Comparison of ENCODE assay signal across 8 cellular contexts in genomic region chr9:97502222-97502983, GRCh38. TPM values are rescaled to one million over a fixed set of nuclear protein-coding genes. Genes with fewer than 3 reads are reported as not detected.
DNase-seq lines count a peak whose midpoint lies in the region; ATAC-seq and TF ChIP-seq lines count a peak whose summit lies in the region.

No MANE protein-coding gene starts in this region.

- H3K9me3 ChIP-seq in BLaER1 (peaks cover 29% of the 10 kb centered on the region), H9 (ENCODE audit: control insufficient read depth, low read depth, low read length) (no peaks in the 10 kb centered on the region), left ventricle myocardium inferior (replicated peaks) (no peaks in the 10 kb centered on the region)

- peaks cover 10 to 16% of the 10 kb centered on the region in 2 experiments for H3K4me1 Mint-ChIP-seq in H9
- H3K4me1 Mint-ChIP-seq in activated T-cell treated with anti-CD3 and anti-CD28 coated beads, Interleukin-2, amount 50 U/mL, for 4 hours (ENCODE audit: low read depth), result peaks cover 20% of the 10 kb centered on the region

- H3K23ac ChIP-seq in H9 (ENCODE audit: insufficient read length, low read depth, low read length), result no peak overlapping the region

- H3K9me3 Mint-ChIP-seq in H9, result peaks cover 4 to 11% of the 10 kb centered on the region in 2 experiments; a peak in 4 of 5 replicates
- H3K9me3 Mint-ChIP-seq in activated T-cell treated with anti-CD3 and anti-CD28 coated beads, Interleukin-2, amount 50 U/mL, for 4 hours, result no peaks in the 10 kb centered on the region

- H3K9ac ChIP-seq in BLaER1 (no peak overlapping the region), H9 (ENCODE audit: extremely low read depth, insufficient read length, low read length) (no peak overlapping the region)

- H3K36me3 ChIP-seq in BLaER1, result no peaks in the 10 kb centered on the region
- no peaks in the 10 kb centered on the region for H3K36me3 ChIP-seq in left ventricle myocardium inferior

- H3K27me3 ChIP-seq in BLaER1 (peaks cover 76% of the 10 kb centered on the region), H9 (ENCODE audit: insufficient read depth, low read length) (peaks cover 45% of the 10 kb centered on the region), left ventricle myocardium inferior (ENCODE audit: low read depth) (peaks cover 12% of the 10 kb centered on the region)

- H3K79me1 ChIP-seq in H9 (ENCODE audit: insufficient read depth, low read depth, low read length, poor library complexity, severe bottlenecking), result no peaks in the 10 kb centered on the region

- H4K91ac ChIP-seq in H9 (ENCODE audit: insufficient read length, low read depth, low read length), result no peak overlapping the region

- no CpG with 5 or more reads among the region's 49 CpGs for WGBS in H9 (ENCODE audit: extremely low coverage, insufficient read length, low lambda C conversion rate)

- H3K14ac ChIP-seq in H9 (ENCODE audit: insufficient read depth, low read length), result no peak overlapping the region; the same call in 1 of the 2 replicates

- H3K4me3 ChIP-seq in BLaER1, result peak overlapping the region; percentile 65
- peak overlapping the region; percentile 77 for H3K4me3 ChIP-seq in left ventricle myocardium inferior

- H3K56ac ChIP-seq in H9 (ENCODE audit: insufficient read length, low read depth, low read length), result no peak overlapping the region

- no peak overlapping the region for H2AFZ ChIP-seq in H9 (ENCODE audit: low read length)

- H3K4me3 Mint-ChIP-seq in H9, result peak overlapping the region; percentile 66 to 88
- peak overlapping the region; percentile 71 for H3K4me3 Mint-ChIP-seq in activated T-cell treated with anti-CD3 and anti-CD28 coated beads, Interleukin-2, amount 50 U/mL, for 4 hours

- no peak overlapping the region for H3T11ph ChIP-seq in H9 (ENCODE audit: low read length)

- H3K4me1 ChIP-seq in BLaER1 (peaks cover 10% of the 10 kb centered on the region), H9 (ENCODE audit: insufficient read depth, low read length) (no peaks in the 10 kb centered on the region; the same call in 1 of the 2 replicates), left ventricle myocardium inferior (peaks cover 70% of the 10 kb centered on the region)

- no peak overlapping the region for H4K5ac ChIP-seq in H9 (ENCODE audit: insufficient read length, low read depth, low read length)

- no peak overlapping the region for H2BK15ac ChIP-seq in H9 (ENCODE audit: low read depth, low read length)

- H3K4me2 ChIP-seq in BLaER1 (peak overlapping the region; percentile 96), H9 (ENCODE audit: insufficient read depth, insufficient read length, low read length) (peak overlapping the region; percentile 69)

- intact Hi-C loops in left ventricle myocardium inferior (cut with micrococcal nuclease), result no loop called here

- H3K4ac ChIP-seq in H9 (ENCODE audit: low read depth, low read length), result no peak overlapping the region

- H2BK12ac ChIP-seq in H9 (ENCODE audit: insufficient read length, low read depth, low read length), result no peak overlapping the region

- H2AK5ac ChIP-seq in H9 (ENCODE audit: insufficient read length, low read length), result no peak overlapping the region

- no peak overlapping the region for H4K8ac ChIP-seq in H9 (replicated peaks; ENCODE audit: insufficient read length, low read depth, low read length)

- H2BK5ac ChIP-seq in H9 (ENCODE audit: insufficient read length, low read length), result no peak overlapping the region

- H2BK120ac ChIP-seq in H9 (ENCODE audit: low read depth, low read length, poor library complexity, severe bottlenecking), result no peak overlapping the region

- peaks cover 35% of the 10 kb centered on the region for H3K27me3 Mint-ChIP-seq in H9 (ENCODE audit: low read depth)
- peaks cover 23% of the 10 kb centered on the region for H3K27me3 Mint-ChIP-seq in activated T-cell treated with anti-CD3 and anti-CD28 coated beads, Interleukin-2, amount 50 U/mL, for 4 hours (ENCODE audit: low read depth)

- DNase-seq in H9 (peak; percentile 54), left ventricle myocardium inferior (peak; percentile 36), retina (peak; percentile 51), foreskin melanocyte (no peak)
- no peak for DNase-seq in activated T-cell treated with anti-CD3 and anti-CD28 coated beads, Interleukin-2, amount 50 U/mL, for 4 hours

- H3K23me2 ChIP-seq in H9 (ENCODE audit: insufficient read length, low read depth, low read length, poor library complexity, severe bottlenecking), result peaks cover 16% of the 10 kb centered on the region

- H3K27ac Mint-ChIP-seq in H9, result no peak overlapping the region

- no peak overlapping the region for H3K18ac ChIP-seq in H9 (ENCODE audit: insufficient read length, low read depth, low read length)

- H4K20me1 ChIP-seq in BLaER1 (peaks cover 26% of the 10 kb centered on the region), H9 (ENCODE audit: control insufficient read depth, insufficient read depth, insufficient read length) (no peaks in the 10 kb centered on the region)

- H3K27ac ChIP-seq in BLaER1 (no peak overlapping the region), H9 (ENCODE audit: insufficient read length, low read depth, low read length) (no peak overlapping the region), left ventricle myocardium inferior (replicated peaks) (peak overlapping the region; percentile 92)

- peak; percentile 42 to 44 for ATAC-seq in activated T-cell treated with anti-CD3 and anti-CD28 coated beads, Interleukin-2, amount 50 U/mL, for 4 hours
- ATAC-seq in GM19351 (IDR thresholded peaks at IDR 0.05; ENCODE audit: unreplicated experiment) (no peak), HG03196 (IDR thresholded peaks at IDR 0.05; ENCODE audit: unreplicated experiment) (no peak)

- no peak overlapping the region for H2BK20ac ChIP-seq in H9 (ENCODE audit: low read depth, low read length, poor library complexity, severe bottlenecking)

- no peaks in the 10 kb centered on the region; a peak in 1 of 7 replicates for H3K36me3 Mint-ChIP-seq in H9 (ENCODE audit: insufficient read depth in 1 of 3, low read depth in 3 of 3)
- no peaks in the 10 kb centered on the region for H3K36me3 Mint-ChIP-seq in activated T-cell treated with anti-CD3 and anti-CD28 coated beads, Interleukin-2, amount 50 U/mL, for 4 hours (ENCODE audit: insufficient read depth)

- TF ChIP-seq CTCF in H9 (conservative IDR thresholded peaks at IDR 0.05) (no peak), left ventricle myocardium inferior (IDR thresholded peaks at IDR 0.05; ENCODE audit: borderline replicate concordance) (no peak)

- no peaks in the 10 kb centered on the region for H3K79me2 ChIP-seq in H9 (ENCODE audit: insufficient read depth, low read length)

RNA-seq across cellular contexts. Expression of gene TMOD1, which starts 0.9 kb away (rescaled TPM):
- total RNA-seq in H9 (2021) (0.72 and 0.98 TPM in 2 replicates), left ventricle myocardium inferior (186 TPM)
- 1 to 10 TPM in 1 of 3 donors, under 1 TPM in 2; 0.71 to 1.2 (median 0.96) TPM for total RNA-seq in activated T-cell treated with anti-CD3 and anti-CD28 coated beads, Interleukin-2, amount 50 U/mL, for 4 hours

Comparison
In these comparisons a context has a peak if more than half of its experiments do, and no peak if none do; other contexts are left out.
1. DNase-seq: peak in H9 (single experiment), left ventricle myocardium inferior (single experiment) and retina (single experiment); none in activated T-cell treated with anti-CD3 and anti-CD28 coated beads, Interleukin-2, amount 50 U/mL, for 4 hours (single experiment) and foreskin melanocyte (single experiment).
2. ATAC-seq: peak in activated T-cell treated with anti-CD3 and anti-CD28 coated beads, Interleukin-2, amount 50 U/mL, for 4 hours (2 of 2); none in GM19351 (single experiment) and HG03196 (single experiment).
3. RNA of gene TMOD1, which starts 0.9 kb away (total RNA-seq): 186 TPM in left ventricle myocardium inferior (single experiment); 0.72 to 0.98 TPM in H9 and 0.71 to 1.2 TPM in activated T-cell treated with anti-CD3 and anti-CD28 coated beads, Interleukin-2, amount 50 U/mL, for 4 hours; every median in the first group is over 10 times any median in the second.